1 cellular context compared by ENCODE assay signal in genomic region chr12:131867891-131868675, GRCh38.
TF ChIP-seq lines count a peak whose summit lies in the region.

No MANE protein-coding gene starts in this region.

TF ChIP-seq in H1, 55 proteins besides CTCF, POLR2A, EP300 and RAD21:
- TF ChIP-seq JUND (IDR thresholded peaks at IDR 0.05; ENCODE audit: low read length): no peak
- TF ChIP-seq E2F6 (IDR thresholded peaks at IDR 0.05): no peak
- no peak for TF ChIP-seq HDAC2 (IDR thresholded peaks at IDR 0.05; ENCODE audit: borderline replicate concordance in 1 of 2, low read depth in 2 of 2, low read length in 2 of 2)
- TF ChIP-seq HDAC6 (IDR thresholded peaks at IDR 0.05; ENCODE audit: low read depth, low read length): no peak
- no peak for TF ChIP-seq TCF12 (IDR thresholded peaks at IDR 0.05; ENCODE audit: low read depth, low read length)
- TF ChIP-seq BCL11A (IDR thresholded peaks at IDR 0.05; ENCODE audit: low read depth in 2 of 2, low read length in 2 of 2): no peak
- no peak for TF ChIP-seq NANOG (IDR thresholded peaks at IDR 0.05; ENCODE audit: insufficient read depth, low read depth, low read length, poor library complexity, severe bottlenecking)
- TF ChIP-seq TAF7 (optimal IDR thresholded peaks at IDR 0.05; ENCODE audit: borderline replicate concordance, low read depth, low read length): no peak
- TF ChIP-seq SP2 (IDR thresholded peaks at IDR 0.05; ENCODE audit: low read length): no peak
- TF ChIP-seq POLR2AphosphoS5 (IDR thresholded peaks at IDR 0.05; ENCODE audit: low read depth, low read length): no peak
- no peak for TF ChIP-seq KDM4A (IDR thresholded peaks at IDR 0.05; ENCODE audit: low read depth, low read length, severe bottlenecking)
- TF ChIP-seq ATF2 (IDR thresholded peaks at IDR 0.05; ENCODE audit: low read length): no peak
- no peak for TF ChIP-seq MAX (IDR thresholded peaks at IDR 0.05)
- TF ChIP-seq EZH2 (IDR thresholded peaks at IDR 0.05; ENCODE audit: low read depth, low read length, severe bottlenecking): no peak
- TF ChIP-seq POU5F1 (IDR thresholded peaks at IDR 0.05; ENCODE audit: low read depth, low read length): no peak
- TF ChIP-seq YY1 (IDR thresholded peaks at IDR 0.05; ENCODE audit: low read depth, low read length): no peak
